ENCODE assay signal across 17 cellular contexts in the genomic region with DNA sequence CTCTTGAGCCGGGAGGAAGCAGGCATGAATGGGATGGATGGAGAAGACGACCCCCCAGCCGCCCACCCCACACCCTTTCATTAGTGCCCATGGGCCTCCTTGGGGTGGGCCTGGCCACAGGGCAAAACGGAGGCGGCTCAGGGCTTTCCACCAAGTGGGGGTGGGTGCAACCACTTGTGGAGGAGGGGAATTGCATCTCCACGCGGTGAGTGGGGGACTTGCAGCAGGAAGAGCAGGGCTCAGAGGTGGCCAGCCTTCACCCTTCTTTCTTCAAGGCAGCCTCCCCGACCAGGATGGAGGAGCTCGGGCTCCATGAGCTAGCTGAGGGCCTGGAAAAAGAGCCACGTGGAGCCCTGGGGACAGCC.
"Had no signal": no experiment of that assay in that cellular context is flagged by ENCODE, and none has a peak within 500 bp of the region (broad histone marks: within the 10 kb centered on the region; RNA-seq: fewer than 3 reads in every experiment).

No MANE protein-coding gene starts in this region.

- H3K27me3 ChIP-seq: esophagus muscularis mucosa, uterus had no signal

- FAIRE-seq: endothelial cell of umbilical vein had no signal

- H3K4me1 ChIP-seq: uterus had no signal

- H3K27ac ChIP-seq: esophagus muscularis mucosa, tibial artery, uterus had no signal

- H3K4me3 ChIP-seq: esophagus muscularis mucosa, tibial artery, uterus had no signal

- DNase-seq: activated CD4-positive, alpha-beta T cell treated with anti-CD3 and anti-CD28 coated beads for 36 hours; activated CD4-positive, alpha-beta T cell treated with anti-CD3 and anti-CD28 coated beads, Interleukin-2, amount 50 U/mL, for 48 hours; activated T-cell treated with anti-CD3 and anti-CD28 coated beads for 4 hours; amniotic stem cell; effector CD8-positive, alpha-beta T cell; immature natural killer cell; kidney glomerular epithelial cell; stimulated activated CD8-positive, alpha-beta memory T cell treated with anti-CD3 and anti-CD28 coated beads, Interleukin-4, amount 100 ng/mL, for 48 hours; stimulated activated naive CD4-positive, alpha-beta T cell; SW 1271; T-helper 2 cell; tibial artery; uterus had no signal

- H3K36me3 ChIP-seq: esophagus muscularis mucosa, tibial artery, uterus had no signal

- ATAC-seq: activated CD4-positive, alpha-beta T cell treated with anti-CD3 and anti-CD28 coated beads for 36 hours; natural killer cell treated with Interleukin-12 subunit alpha and Interleukin-12 subunit beta and Interleukin-15 and Interleukin-18, amount 100 ng/mL, for 72 hours; WTC11 had no signal

- H3K9me3 ChIP-seq: esophagus muscularis mucosa, tibial artery, uterus had no signal
